ENCODE assay signal across 22 cellular contexts in the genomic region with DNA sequence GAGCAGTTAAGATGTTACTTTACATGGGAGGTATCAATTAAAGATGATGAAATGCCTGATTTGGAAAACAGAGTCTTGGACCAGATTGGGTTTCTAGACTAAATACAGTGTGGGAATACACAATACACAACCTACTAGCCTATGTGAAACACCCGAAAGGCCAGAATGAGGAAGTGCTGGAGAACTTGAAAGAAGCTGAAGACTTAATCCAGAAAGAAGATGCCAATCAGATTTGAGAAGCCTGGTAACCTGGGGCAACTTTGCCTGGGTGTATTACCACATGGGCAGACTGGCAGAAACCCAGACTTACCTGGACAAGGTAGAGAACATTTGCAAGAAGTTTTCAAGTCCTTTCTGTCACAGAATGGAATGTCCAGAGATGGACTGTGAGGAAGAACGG.
"Had no signal": no experiment of that assay in that cellular context is flagged by ENCODE, and none has a peak within 500 bp of the region (broad histone marks: within the 10 kb centered on the region; RNA-seq: fewer than 3 reads in every experiment).

No MANE protein-coding gene starts in this region.

- H3K27ac ChIP-seq: adrenal gland, coronary artery, hepatocyte, left ventricle myocardium inferior, ovary, suprapubic skin, upper lobe of left lung had no signal

- H3K27ac Mint-ChIP-seq: activated T-helper 2 cell treated with anti-CD3 and anti-CD28 coated beads, Interferon-gamma antibody, Interleukin-2, Interleukin-4, amounts not matched to agents 10 μg/mL and 5 μg/mL and 100 μg/mL, durations not matched to agents 14 hours and 24 hours and 36 hours; nephron progenitor cell had no signal

- H3K36me3 ChIP-seq: adrenal gland, left ventricle myocardium inferior, ovary, suprapubic skin, upper lobe of left lung had no signal

- H3K4me3 Mint-ChIP-seq: nephron progenitor cell had no signal

- H3K4me2 ChIP-seq: hepatocyte had no signal

- H3K9me3 ChIP-seq: adrenal gland, left ventricle myocardium inferior, ovary, suprapubic skin, upper lobe of left lung had no signal

- H3K27me3 ChIP-seq: adrenal gland, hepatocyte, ovary, suprapubic skin, upper lobe of left lung had no signal

- DNase-seq: activated CD4-positive, alpha-beta T cell treated with anti-CD3 and anti-CD28 coated beads for 48 hours; activated CD8-positive, alpha-beta memory T cell treated with anti-CD3 and anti-CD28 coated beads for 24 hours; activated naive CD4-positive, alpha-beta T cell treated with anti-CD3 and anti-CD28 coated beads, Interleukin-2, amount 50 U/mL, for 16 hours; activated T-cell treated with anti-CD3 and anti-CD28 coated beads for 4 hours; adrenal gland; central memory CD4-positive, alpha-beta T cell; effector CD8-positive, alpha-beta T cell; kidney; left ventricle myocardium inferior; mesendoderm; nephron progenitor cell; ovary; retina; stimulated activated CD4-positive, alpha-beta T cell treated with anti-CD3 and anti-CD28 coated beads, Interleukin-4, amount 100 ng/mL, for 1 hour; stimulated activated CD8-positive, alpha-beta memory T cell treated with anti-CD3 and anti-CD28 coated beads, Interleukin-4, amount 100 ng/mL, for 48 hours; stimulated activated naive CD8-positive, alpha-beta T cell treated with anti-CD3 and anti-CD28 coated beads, Interleukin-15, Interleukin-2, amounts not matched to agents 100 U/mL and 50 U/mL, for 24 hours; T-helper 9 cell; upper lobe of left lung had no signal

- H3K4me1 ChIP-seq: adrenal gland, left ventricle myocardium inferior, suprapubic skin, upper lobe of left lung had no signal

- H3K4me3 ChIP-seq: adrenal gland, coronary artery, hepatocyte, left ventricle myocardium inferior, ovary, suprapubic skin, upper lobe of left lung had no signal

- H3K79me2 ChIP-seq: hepatocyte had no signal

- H2AFZ ChIP-seq: hepatocyte had no signal

- H3K9me3 Mint-ChIP-seq: activated T-helper 2 cell treated with anti-CD3 and anti-CD28 coated beads, Interferon-gamma antibody, Interleukin-2, Interleukin-4, amounts not matched to agents 10 μg/mL and 5 μg/mL and 100 μg/mL, durations not matched to agents 14 hours and 24 hours and 36 hours; nephron progenitor cell had no signal

- H3K4me1 Mint-ChIP-seq: nephron progenitor cell had no signal
